18 cellular contexts compared by ENCODE assay signal in the genomic region with DNA sequence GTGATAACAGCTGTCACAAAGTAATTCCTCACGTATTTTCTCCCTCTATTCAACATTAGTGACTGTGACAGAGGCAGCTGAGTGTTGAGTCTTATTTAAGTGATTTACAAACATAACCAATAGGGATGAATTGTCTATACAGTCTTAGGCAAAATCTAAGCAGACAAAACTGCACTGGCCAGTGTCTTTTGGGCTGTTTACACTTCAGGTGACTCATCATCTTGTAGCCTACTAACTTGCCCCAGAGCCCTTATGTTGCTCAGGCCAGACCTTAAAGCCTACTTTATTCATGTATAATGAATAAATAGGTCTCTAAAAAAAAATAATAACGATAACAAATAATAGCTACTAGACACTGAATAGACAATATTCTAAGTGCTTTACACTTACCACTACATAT. TPM values are rescaled to one million over a fixed set of nuclear protein-coding genes. Genes with fewer than 3 reads are reported as not detected.
DNase-seq lines count a peak whose midpoint lies in the region; ATAC-seq and TF ChIP-seq lines count a peak whose summit lies in the region.
"Had no signal": no experiment of that assay in that cellular context is flagged by ENCODE, and none has a peak within 500 bp of the region (broad histone marks: within the 10 kb centered on the region; RNA-seq: fewer than 3 reads in every experiment).

No MANE protein-coding gene starts in this region.

- TF ChIP-seq CTCF in AG04450 (IDR thresholded peaks at IDR 0.05; ENCODE audit: low read depth, low read length), result no peak

- H3K27me3 Mint-ChIP-seq in activated naive CD4-positive, alpha-beta T cell treated with anti-CD3 and anti-CD28 coated beads for 36 hours (ENCODE audit: low read depth), result no peaks in the 10 kb centered on the region
- H3K27me3 Mint-ChIP-seq: activated CD8-positive, alpha-beta memory T cell treated with anti-CD3 and anti-CD28 coated beads, Interleukin-2, amount 10 ng/mL, durations not matched to agents 7 days and 5 days had no signal

- CTCF ChIA-PET in AG04450 (lab: Charles Lee), result interaction anchor here (1.4 kb wide), 1 partner anchor 589 kb away, joined by 3 read pairs; no protein-coding TSS in a partner anchor
- CTCF ChIA-PET in activated naive CD4-positive, alpha-beta T cell treated with anti-CD3 and anti-CD28 coated beads for 36 hours (lab: Charles Lee), result no interaction called here

- intact Hi-C loops in activated naive CD4-positive, alpha-beta T cell treated with anti-CD3 and anti-CD28 coated beads for 36 hours (cut with micrococcal nuclease), result no loop called here

- H3K4me1 Mint-ChIP-seq in activated naive CD4-positive, alpha-beta T cell treated with anti-CD3 and anti-CD28 coated beads for 36 hours (ENCODE audit: low read depth), result no peaks in the 10 kb centered on the region
- H3K4me1 Mint-ChIP-seq: activated CD8-positive, alpha-beta memory T cell treated with anti-CD3 and anti-CD28 coated beads, Interleukin-2, amount 10 ng/mL, durations not matched to agents 7 days and 5 days had no signal

- DNase-seq in AG04450 (ENCODE audit: low read depth, low spot score), result peak; percentile 23
- peak; percentile 52 for DNase-seq in HCEC 1CT
- peak; percentile 21 for DNase-seq in RPMI7951 (ENCODE audit: low read depth)
- DNase-seq in fibroblast of peridontal ligament (ENCODE audit: extremely low read depth), result peak; percentile 36
- DNase-seq in activated naive CD4-positive, alpha-beta T cell treated with anti-CD3 and anti-CD28 coated beads, Interleukin-2, amount 50 U/mL, for 72 hours (ENCODE audit: low spot score in 2 of 2), result no peak
- DNase-seq in T-helper 9 cell, result no peak
- no peak for DNase-seq in activated naive CD4-positive, alpha-beta T cell treated with anti-CD3 and anti-CD28 coated beads for 36 hours
- DNase-seq: activated CD8-positive, alpha-beta memory T cell treated with anti-CD3 and anti-CD28 coated beads, Interleukin-2, amount 10 ng/mL, durations not matched to agents 7 days and 5 days; amygdala; left ventricle myocardium superior; NCI-H1417 treated with DMSO at 0.1 percent for 48 hours; NCI-H226; ovary; SJCRH30; stimulated activated CD4-positive, alpha-beta T cell treated with anti-CD3 and anti-CD28 coated beads, Interleukin-4, amount 100 ng/mL, for 1 hour had no signal

- no peak overlapping the region for H3K27ac Mint-ChIP-seq in activated naive CD4-positive, alpha-beta T cell treated with anti-CD3 and anti-CD28 coated beads, Interleukin-2, amount 50 U/mL, for 72 hours
- H3K27ac Mint-ChIP-seq in activated naive CD4-positive, alpha-beta T cell treated with anti-CD3 and anti-CD28 coated beads for 36 hours, result no peak overlapping the region
- H3K27ac Mint-ChIP-seq: activated CD8-positive, alpha-beta memory T cell treated with anti-CD3 and anti-CD28 coated beads, Interleukin-2, amount 10 ng/mL, durations not matched to agents 7 days and 5 days; activated T-helper 2 cell treated with anti-CD3 and anti-CD28 coated beads, Interferon-gamma antibody, Interleukin-2, Interleukin-4, amounts not matched to agents 10 μg/mL and 5 μg/mL and 100 μg/mL, durations not matched to agents 14 hours and 24 hours and 36 hours had no signal

- POLR2A ChIA-PET in AG04450 (lab: Yijun Ruan, JAX), result interaction anchor here (1.1 kb wide), 1 partner anchor 18 kb away, joined by 3 read pairs; a partner anchor contains a TSS

- no peaks in the 10 kb centered on the region for H3K27me3 ChIP-seq in AG04450 (ENCODE audit: control insufficient read depth, insufficient read depth, low read length)
- H3K27me3 ChIP-seq: ovary, SJCRH30 had no signal

- no peaks in the 10 kb centered on the region for H3K9me3 ChIP-seq in AG04450 (ENCODE audit: control insufficient read depth, insufficient read depth, low read length)
- H3K9me3 ChIP-seq: ovary, SJCRH30 had no signal

- no peak overlapping the region for H3K27ac ChIP-seq in AG04450 (ENCODE audit: low read depth, low read length)
- H3K27ac ChIP-seq: KMS-11, ovary, SJCRH30 had no signal

- peaks cover 16 to 25% of the 10 kb centered on the region in 2 donors for H3K36me3 Mint-ChIP-seq in activated naive CD4-positive, alpha-beta T cell treated with anti-CD3 and anti-CD28 coated beads, Interleukin-2, amount 50 U/mL, for 72 hours
- peaks cover 44% of the 10 kb centered on the region for H3K36me3 Mint-ChIP-seq in activated naive CD4-positive, alpha-beta T cell treated with anti-CD3 and anti-CD28 coated beads for 36 hours (ENCODE audit: low read depth)

- H3K9me3 Mint-ChIP-seq in activated naive CD4-positive, alpha-beta T cell treated with anti-CD3 and anti-CD28 coated beads, Interleukin-2, amount 50 U/mL, for 72 hours, result no peaks in the 10 kb centered on the region
- H3K9me3 Mint-ChIP-seq in activated naive CD4-positive, alpha-beta T cell treated with anti-CD3 and anti-CD28 coated beads for 36 hours, result no peaks in the 10 kb centered on the region
- H3K9me3 Mint-ChIP-seq: activated T-helper 2 cell treated with anti-CD3 and anti-CD28 coated beads, Interferon-gamma antibody, Interleukin-2, Interleukin-4, amounts not matched to agents 10 μg/mL and 5 μg/mL and 100 μg/mL, durations not matched to agents 14 hours and 24 hours and 36 hours had no signal

- ATAC-seq in activated naive CD4-positive, alpha-beta T cell treated with anti-CD3 and anti-CD28 coated beads, Interleukin-2, amount 50 U/mL, for 72 hours, result no peak
- no peak for ATAC-seq in GM21390 (IDR thresholded peaks at IDR 0.05; ENCODE audit: unreplicated experiment)
- ATAC-seq: activated CD8-positive, alpha-beta memory T cell treated with anti-CD3 and anti-CD28 coated beads, Interleukin-2, amount 10 ng/mL, durations not matched to agents 7 days and 5 days; left ventricle myocardium superior had no signal

- H3K4me3 ChIP-seq in AG04450 (ENCODE audit: low read depth, low read length), result no peak overlapping the region
- H3K4me3 ChIP-seq: ovary, SJCRH30 had no signal

- H3K4me3 Mint-ChIP-seq in activated naive CD4-positive, alpha-beta T cell treated with anti-CD3 and anti-CD28 coated beads for 36 hours, result no peak overlapping the region
- H3K4me3 Mint-ChIP-seq: activated CD8-positive, alpha-beta memory T cell treated with anti-CD3 and anti-CD28 coated beads, Interleukin-2, amount 10 ng/mL, durations not matched to agents 7 days and 5 days had no signal

RNA-seq across cellular contexts. Expression of a gene that starts 17.2 kb away (rescaled TPM):
- 22.2 and 35.1 TPM in 2 replicates for polyA plus RNA-seq in AG04450 (2011; rRNA removed)
- 15.6 and 21.1 TPM in 2 replicates for polyA minus RNA-seq in AG04450 (2011; rRNA and poly(A)+ RNA removed)
- total RNA-seq in RPMI7951 (2014; rRNA removed; shearing (Covaris generic)), result 34.4 and 39.8 TPM in 2 replicates
- total RNA-seq in activated naive CD4-positive, alpha-beta T cell treated with anti-CD3 and anti-CD28 coated beads, Interleukin-2, amount 50 U/mL, for 72 hours, result 100 to 1,000 TPM in 1 of 2 donors, 10 to 100 TPM in 1; 84.6 to 107 TPM
- total RNA-seq in activated naive CD4-positive, alpha-beta T cell treated with anti-CD3 and anti-CD28 coated beads for 36 hours, result 10 to 100 TPM; 63.5 to 66.2 TPM

Comparison
In these comparisons a context has a peak if more than half of its experiments do, and no peak if none do; other contexts are left out.
1. DNase-seq: peak in AG04450 (single experiment), HCEC 1CT (single experiment), RPMI7951 (single experiment) and fibroblast of peridontal ligament (single experiment); none in activated naive CD4-positive, alpha-beta T cell treated with anti-CD3 and anti-CD28 coated beads, Interleukin-2, amount 50 U/mL, for 72 hours (0 of 2), T-helper 9 cell (single experiment) and activated naive CD4-positive, alpha-beta T cell treated with anti-CD3 and anti-CD28 coated beads for 36 hours (single experiment).